ENCODE assay signal across 17 cellular contexts in genomic region chr6:1777921-1778692, GRCh38.
"Had no signal": no experiment of that assay in that cellular context is flagged by ENCODE, and none has a peak within 500 bp of the region (broad histone marks: within the 10 kb centered on the region; RNA-seq: fewer than 3 reads in every experiment).

No MANE protein-coding gene starts in this region.

- H3K27me3 ChIP-seq: esophagus muscularis mucosa, gastroesophageal sphincter, heart right ventricle, transverse colon had no signal

- H3K36me3 ChIP-seq: esophagus muscularis mucosa, gastroesophageal sphincter, heart right ventricle, transverse colon had no signal

- H3K4me3 ChIP-seq: esophagus muscularis mucosa, gastroesophageal sphincter, heart right ventricle, SK-N-MC, transverse colon had no signal

- H3K9me3 ChIP-seq: esophagus muscularis mucosa, gastroesophageal sphincter, heart right ventricle, transverse colon had no signal

- H3K27ac ChIP-seq: esophagus muscularis mucosa, gastroesophageal sphincter, SK-N-MC, transverse colon had no signal

- ATAC-seq: activated CD4-positive, alpha-beta T cell treated with anti-CD3 and anti-CD28 coated beads for 36 hours; activated T-helper 17 cell treated with anti-CD3 and anti-CD28 coated beads, Interleukin-2, amount 50 U/mL, for 72 hours; left ventricle myocardium superior; naive thymus-derived CD8-positive, alpha-beta T cell; stimulated activated naive B cell treated with anti-CD40 and anti-IgM and Interleukin-4, amounts not matched to agents 10 μg/mL and 1 μg/mL and 100 μg/mL, for 72 hours had no signal

- DNase-seq: activated CD4-positive, alpha-beta memory T cell treated with anti-CD3 and anti-CD28 coated beads for 36 hours; activated CD4-positive, alpha-beta T cell treated with anti-CD3 and anti-CD28 coated beads for 36 hours; activated naive CD4-positive, alpha-beta T cell; activated naive CD8-positive, alpha-beta T cell treated with anti-CD3 and anti-CD28 coated beads for 36 hours; amniotic stem cell; effector CD4-positive, alpha-beta T cell; kidney glomerular epithelial cell; left ventricle myocardium superior; naive thymus-derived CD8-positive, alpha-beta T cell; posterior cingulate gyrus; stimulated activated naive B cell treated with anti-CD40 and anti-IgM and Interleukin-4, amounts not matched to agents 10 μg/mL and 1 μg/mL and 100 μg/mL, for 72 hours; transverse colon had no signal
